ENCODE assay signal across 14 cellular contexts in the genomic region with DNA sequence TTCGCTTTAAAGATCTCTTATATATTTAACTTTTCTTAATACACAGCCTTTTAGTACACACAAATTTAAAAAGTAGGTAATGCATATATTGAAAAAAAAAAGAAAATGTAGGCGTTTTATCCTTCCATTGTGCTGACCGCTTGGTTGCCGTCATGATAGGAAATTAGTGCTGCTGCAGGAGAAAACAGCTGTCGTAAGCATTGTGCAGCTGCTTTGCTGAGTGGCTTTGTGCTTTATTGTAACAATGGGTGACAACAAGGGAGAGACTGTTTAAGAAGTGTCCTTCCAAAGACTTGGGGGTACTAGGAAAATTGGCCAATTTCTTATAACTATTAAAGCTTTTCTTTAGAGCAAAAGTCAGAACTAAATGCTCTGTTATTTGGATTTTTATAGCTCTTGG. TPM values are rescaled to one million over a fixed set of nuclear protein-coding genes. Genes with fewer than 3 reads are reported as not detected.
A peak's percentile ranks its signal among the peaks of the same experiment; 100 is the strongest.
DNase-seq lines count a peak whose midpoint lies in the region; TF ChIP-seq lines count a peak whose summit lies in the region.
"Had no signal": no experiment of that assay in that cellular context is flagged by ENCODE, and none has a peak within 500 bp of the region (broad histone marks: within the 10 kb centered on the region; RNA-seq: fewer than 3 reads in every experiment).

No MANE protein-coding gene starts in this region.

- H3K27me3 Mint-ChIP-seq in activated CD4-positive, alpha-beta memory T cell treated with anti-CD3 and anti-CD28 coated beads for 36 hours: no peaks in the 10 kb centered on the region

- H3K4me3 Mint-ChIP-seq in activated CD4-positive, alpha-beta memory T cell treated with anti-CD3 and anti-CD28 coated beads for 36 hours: no peak overlapping the region

- peaks cover 67% of the 10 kb centered on the region for H3K4me1 Mint-ChIP-seq in activated CD4-positive, alpha-beta memory T cell treated with anti-CD3 and anti-CD28 coated beads for 36 hours (ENCODE audit: low read depth)

- peak overlapping the region; percentile 98 for H3K27ac Mint-ChIP-seq in activated CD4-positive, alpha-beta memory T cell treated with anti-CD3 and anti-CD28 coated beads for 36 hours

- peaks cover 92% of the 10 kb centered on the region for H3K36me3 Mint-ChIP-seq in activated CD4-positive, alpha-beta memory T cell treated with anti-CD3 and anti-CD28 coated beads for 36 hours

- no peak for DNase-seq in AG10803 (ENCODE audit: low read depth)
- DNase-seq in DMS79 treated with DMSO at 0.1 percent for 48 hours (lab: John Stamatoyannopoulos, UW): peak; percentile 15
- DNase-seq in activated CD4-positive, alpha-beta memory T cell treated with anti-CD3 and anti-CD28 coated beads for 36 hours: no peak
- peak; percentile 24 for DNase-seq in midbrain (lab: John Stamatoyannopoulos, UW)
- DNase-seq in GM20000 (ENCODE audit: low spot score): no peak
- no peak for DNase-seq in NCI-H748 treated with DMSO at 0.1 percent for 48 hours (lab: John Stamatoyannopoulos, UW)
- no peak for DNase-seq in cardiac septum (ENCODE audit: low spot score)
- DNase-seq in RWPE1 (ENCODE audit: low spot score): no peak
- DNase-seq: aorta; foreskin melanocyte; KG1; NCI-H2081; stimulated activated CD4-positive, alpha-beta T cell treated with anti-CD3 and anti-CD28 coated beads, Interleukin-2, amount 100 ng/mL, for 48 hours; T-helper 9 cell had no signal

- H3K4me3 ChIP-seq in AG10803 (ENCODE audit: low read length): peak overlapping the region; percentile 41

- POLR2A ChIA-PET in activated CD4-positive, alpha-beta memory T cell treated with anti-CD3 and anti-CD28 coated beads for 36 hours (lab: Charles Lee): interaction anchor here (0.6 to 1.7 kb wide), 6 partner anchors 9 to 105 kb away, joined by 3 to 8 read pairs (median 4); no protein-coding TSS in a partner anchor
- POLR2A ChIA-PET in RWPE1 (lab: Yijun Ruan, JAX; ENCODE audit: low non-redundant PET): no interaction called here

- H3K27ac ChIP-seq in RWPE1: no peak overlapping the region

- CTCF ChIA-PET in activated CD4-positive, alpha-beta memory T cell treated with anti-CD3 and anti-CD28 coated beads for 36 hours (lab: Charles Lee): interaction anchor here (0.7 to 1.9 kb wide), 7 partner anchors 9 to 352 kb away, joined by 3 to 5 read pairs (median 3); no protein-coding TSS in a partner anchor
- CTCF ChIA-PET in RWPE1 (lab: Yijun Ruan, JAX): no interaction called here

- no peaks in the 10 kb centered on the region for H3K9me3 Mint-ChIP-seq in activated CD4-positive, alpha-beta memory T cell treated with anti-CD3 and anti-CD28 coated beads for 36 hours

- TF ChIP-seq CTCF in AG10803 (conservative IDR thresholded peaks at IDR 0.05; ENCODE audit: low read length): no peak
- no peak for TF ChIP-seq CTCF in GM20000 (IDR thresholded peaks at IDR 0.05; ENCODE audit: extremely low read depth, missing control alignments)
- no peak for TF ChIP-seq CTCF in RWPE1 (conservative IDR thresholded peaks at IDR 0.05; ENCODE audit: low read depth)

- intact Hi-C loops in activated CD4-positive, alpha-beta memory T cell treated with anti-CD3 and anti-CD28 coated beads for 36 hours (cut with micrococcal nuclease): loop anchor here (1.0 kb wide), 1 partner anchor 8 kb away; no protein-coding TSS in a partner anchor
- intact Hi-C loops in cardiac septum (cut with DNase I): no loop called here

RNA-seq across cellular contexts. Expression of gene HERPUD1, which starts 5.0 kb away (rescaled TPM):
- 100 to 1,000 TPM; 159 TPM for total RNA-seq in activated CD4-positive, alpha-beta memory T cell treated with anti-CD3 and anti-CD28 coated beads for 36 hours
- total RNA-seq in cardiac septum: 87.4 TPM

RNA-seq across cellular contexts. Expression of gene CETP, which starts 24.8 kb away (rescaled TPM):
- total RNA-seq in activated CD4-positive, alpha-beta memory T cell treated with anti-CD3 and anti-CD28 coated beads for 36 hours: not detected
- not detected for total RNA-seq in cardiac septum

RNA-seq across cellular contexts. Expression of gene NLRC5, which starts 52.4 kb away (rescaled TPM):
- 100 to 1,000 TPM; 151 to 167 TPM for total RNA-seq in activated CD4-positive, alpha-beta memory T cell treated with anti-CD3 and anti-CD28 coated beads for 36 hours
- total RNA-seq in cardiac septum: 12.7 TPM

Comparison
In these comparisons a context has a peak if more than half of its experiments do, and no peak if none do; other contexts are left out.
1. DNase-seq: peak in DMS79 treated with DMSO at 0.1 percent for 48 hours (single experiment) and midbrain (single experiment); none in AG10803 (single experiment), activated CD4-positive, alpha-beta memory T cell treated with anti-CD3 and anti-CD28 coated beads for 36 hours (single experiment), GM20000 (single experiment), NCI-H748 treated with DMSO at 0.1 percent for 48 hours (single experiment), cardiac septum (single experiment) and RWPE1 (single experiment).
2. RNA of gene NLRC5, which starts 52.4 kb away (total RNA-seq): 151 to 167 TPM in activated CD4-positive, alpha-beta memory T cell treated with anti-CD3 and anti-CD28 coated beads for 36 hours; 12.7 TPM in cardiac septum (single experiment); every median in the first group is over 10 times any median in the second.